In genomic region chr9:81565609-81566008, GRCh38 we compare ENCODE assay signal across 1 cellular context.
TF ChIP-seq lines count a peak whose summit lies in the region.

No MANE protein-coding gene starts in this region.

TF ChIP-seq in HepG2, 621 proteins besides CTCF, POLR2A, EP300 and RAD21 (continued from another document):
- TF ChIP-seq, protein P1, sequence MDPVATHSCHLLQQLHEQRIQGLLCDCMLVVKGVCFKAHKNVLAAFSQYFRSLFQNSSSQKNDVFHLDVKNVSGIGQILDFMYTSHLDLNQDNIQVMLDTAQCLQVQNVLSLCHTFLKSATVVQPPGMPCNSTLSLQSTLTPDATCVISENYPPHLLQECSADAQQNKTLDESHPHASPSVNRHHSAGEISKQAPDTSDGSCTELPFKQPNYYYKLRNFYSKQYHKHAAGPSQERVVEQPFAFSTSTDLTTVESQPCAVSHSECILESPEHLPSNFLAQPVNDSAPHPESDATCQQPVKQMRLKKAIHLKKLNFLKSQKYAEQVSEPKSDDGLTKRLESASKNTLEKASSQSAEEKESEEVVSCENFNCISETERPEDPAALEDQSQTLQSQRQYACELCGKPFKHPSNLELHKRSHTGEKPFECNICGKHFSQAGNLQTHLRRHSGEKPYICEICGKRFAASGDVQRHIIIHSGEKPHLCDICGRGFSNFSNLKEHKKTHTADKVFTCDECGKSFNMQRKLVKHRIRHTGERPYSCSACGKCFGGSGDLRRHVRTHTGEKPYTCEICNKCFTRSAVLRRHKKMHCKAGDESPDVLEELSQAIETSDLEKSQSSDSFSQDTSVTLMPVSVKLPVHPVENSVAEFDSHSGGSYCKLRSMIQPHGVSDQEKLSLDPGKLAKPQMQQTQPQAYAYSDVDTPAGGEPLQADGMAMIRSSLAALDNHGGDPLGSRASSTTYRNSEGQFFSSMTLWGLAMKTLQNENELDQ (CRISPR knock-in tag; IDR thresholded peaks at IDR 0.05; ENCODE audit: borderline replicate concordance), result no peak
- no peak for TF ChIP-seq GTF2F1 (IDR thresholded peaks at IDR 0.05; ENCODE audit: low read length)
- no peak for TF ChIP-seq ZNF512 (CRISPR knock-in tag; IDR thresholded peaks at IDR 0.05)
- no peak for TF ChIP-seq ZNF451 (CRISPR knock-in tag; IDR thresholded peaks at IDR 0.05)
- TF ChIP-seq SSRP1 (CRISPR knock-in tag; IDR thresholded peaks at IDR 0.05), result no peak
- no peak for TF ChIP-seq IKZF4 (CRISPR knock-in tag; IDR thresholded peaks at IDR 0.05; ENCODE audit: borderline replicate concordance, low read depth, not compliant biosample characterization)
- TF ChIP-seq ZNF850 (CRISPR knock-in tag; conservative IDR thresholded peaks at IDR 0.05), result no peak
- TF ChIP-seq ATAD3A (CRISPR knock-in tag; IDR thresholded peaks at IDR 0.05), result no peak
- no peak for TF ChIP-seq NFATC3 (CRISPR knock-in tag; IDR thresholded peaks at IDR 0.05)
- no peak for TF ChIP-seq WIZ (CRISPR knock-in tag; IDR thresholded peaks at IDR 0.05)
- no peak for TF ChIP-seq ZNF292 (CRISPR knock-in tag; IDR thresholded peaks at IDR 0.05; ENCODE audit: borderline replicate concordance, low read depth)
- TF ChIP-seq ZKSCAN5 (CRISPR knock-in tag; IDR thresholded peaks at IDR 0.05), result no peak
- TF ChIP-seq ZNF264 (CRISPR knock-in tag; IDR thresholded peaks at IDR 0.05), result no peak
- TF ChIP-seq RORA (CRISPR knock-in tag; IDR thresholded peaks at IDR 0.05), result no peak
- TF ChIP-seq FOXA3 (CRISPR knock-in tag; IDR thresholded peaks at IDR 0.05), result no peak
- TF ChIP-seq ZNF749 (CRISPR knock-in tag; IDR thresholded peaks at IDR 0.05; ENCODE audit: borderline replicate concordance), result no peak
